Comparison of ENCODE assay signal across 21 cellular contexts in genomic region chr7:140447841-140448240, GRCh38. TPM values are rescaled to one million over a fixed set of nuclear protein-coding genes. Genes with fewer than 3 reads are reported as not detected.
DNase-seq lines count a peak whose midpoint lies in the region; ATAC-seq and TF ChIP-seq lines count a peak whose summit lies in the region.
"Had no signal": no experiment of that assay in that cellular context is flagged by ENCODE, and none has a peak within 500 bp of the region (broad histone marks: within the 10 kb centered on the region; RNA-seq: fewer than 3 reads in every experiment).

No MANE protein-coding gene starts in this region.

- H3K4me3 Mint-ChIP-seq in activated CD4-positive, alpha-beta memory T cell treated with anti-CD3 and anti-CD28 coated beads, Interleukin-2, amount 10 ng/mL, durations not matched to agents 7 days and 5 days, result no peak overlapping the region
- H3K4me3 Mint-ChIP-seq in activated CD4-positive, alpha-beta memory T cell treated with anti-CD3 and anti-CD28 coated beads for 36 hours, result no peak overlapping the region
- H3K4me3 Mint-ChIP-seq in T-helper 2 cell treated with Interferon-gamma antibody and Interleukin-4, amounts not matched to agents 5 μg/mL and 100 μg/mL, for 36 hours, result no peak overlapping the region

- peak overlapping the region; percentile 27 for H3K27ac Mint-ChIP-seq in activated CD4-positive, alpha-beta memory T cell treated with anti-CD3 and anti-CD28 coated beads, Interleukin-2, amount 10 ng/mL, durations not matched to agents 7 days and 5 days
- H3K27ac Mint-ChIP-seq in activated CD4-positive, alpha-beta memory T cell treated with anti-CD3 and anti-CD28 coated beads for 36 hours, result no peak overlapping the region
- peak overlapping the region; percentile 58 for H3K27ac Mint-ChIP-seq in T-helper 2 cell treated with Interferon-gamma antibody and Interleukin-4, amounts not matched to agents 5 μg/mL and 100 μg/mL, for 36 hours

- POLR2A ChIA-PET in activated CD4-positive, alpha-beta memory T cell treated with anti-CD3 and anti-CD28 coated beads, Interleukin-2, amount 10 ng/mL, durations not matched to agents 7 days and 5 days (lab: Charles Lee), result no interaction called here
- POLR2A ChIA-PET in activated CD4-positive, alpha-beta memory T cell treated with anti-CD3 and anti-CD28 coated beads for 36 hours (lab: Charles Lee), result no interaction called here

- peaks cover 18% of the 10 kb centered on the region for H3K4me1 ChIP-seq in iPS-20b (ENCODE audit: insufficient read depth, low read length)
- no peaks in the 10 kb centered on the region for H3K4me1 ChIP-seq in gastrocnemius medialis
- H3K4me1 ChIP-seq: HAP-1 had no signal

- H3K4me3 ChIP-seq in iPS-20b (ENCODE audit: low read length) (no peak overlapping the region), gastrocnemius medialis (no peak overlapping the region)
- H3K4me3 ChIP-seq: HAP-1 had no signal

- peak overlapping the region; percentile 8; the same call in 1 of the 2 replicates for H3K9ac ChIP-seq in iPS-20b (ENCODE audit: low read depth, low read length)

- in situ Hi-C loops in gastrocnemius medialis (cut with MboI; ENCODE audit: low sequenced_read_pairs in 4 of 4), result no loop called here

- ATAC-seq in GM19328 (IDR thresholded peaks at IDR 0.05; ENCODE audit: unreplicated experiment) (no peak), gastrocnemius medialis (no peak)
- ATAC-seq: PC-3 had no signal

- CTCF ChIA-PET in activated CD4-positive, alpha-beta memory T cell treated with anti-CD3 and anti-CD28 coated beads, Interleukin-2, amount 10 ng/mL, durations not matched to agents 7 days and 5 days (lab: Charles Lee), result no interaction called here
- CTCF ChIA-PET in activated CD4-positive, alpha-beta memory T cell treated with anti-CD3 and anti-CD28 coated beads for 36 hours (lab: Charles Lee), result interaction anchor here (1.3 kb wide), 1 partner anchor 8 kb away, joined by 4 read pairs; no protein-coding TSS in a partner anchor

- H3K36me3 ChIP-seq in iPS-20b (ENCODE audit: insufficient read depth, low read depth, low read length) (peaks cover 8% of the 10 kb centered on the region; the same call in 1 of the 2 replicates), gastrocnemius medialis (peaks cover 0 to 6% of the 10 kb centered on the region in 2 donors)
- H3K36me3 ChIP-seq: HAP-1 had no signal

- no peaks in the 10 kb centered on the region for H3K9me3 ChIP-seq in iPS-20b (ENCODE audit: insufficient read depth, low read depth, low read length)
- no peaks in the 10 kb centered on the region for H3K9me3 ChIP-seq in gastrocnemius medialis
- H3K9me3 ChIP-seq: HAP-1 had no signal

- intact Hi-C loops in activated CD4-positive, alpha-beta memory T cell treated with anti-CD3 and anti-CD28 coated beads for 36 hours (cut with micrococcal nuclease), result no loop called here
- intact Hi-C loops in gastrocnemius medialis (cut with DNase I; ENCODE audit: low total_unique reads), result no loop called here

- no peak for TF ChIP-seq CTCF in gastrocnemius medialis (IDR thresholded peaks at IDR 0.05 in 4 of 5, conservative IDR thresholded peaks at IDR 0.05 in 1 of 5)

- H3K9me3 Mint-ChIP-seq in activated CD4-positive, alpha-beta memory T cell treated with anti-CD3 and anti-CD28 coated beads, Interleukin-2, amount 10 ng/mL, durations not matched to agents 7 days and 5 days, result no peaks in the 10 kb centered on the region
- no peaks in the 10 kb centered on the region for H3K9me3 Mint-ChIP-seq in activated CD4-positive, alpha-beta memory T cell treated with anti-CD3 and anti-CD28 coated beads for 36 hours
- H3K9me3 Mint-ChIP-seq in T-helper 2 cell treated with Interferon-gamma antibody and Interleukin-4, amounts not matched to agents 5 μg/mL and 100 μg/mL, for 36 hours, result no peaks in the 10 kb centered on the region
- H3K9me3 Mint-ChIP-seq: CD8-positive, alpha-beta memory T cell had no signal

- no peak for DNase-seq in activated CD4-positive, alpha-beta memory T cell treated with anti-CD3 and anti-CD28 coated beads, Interleukin-2, amount 10 ng/mL, durations not matched to agents 7 days and 5 days
- DNase-seq in activated CD4-positive, alpha-beta memory T cell treated with anti-CD3 and anti-CD28 coated beads for 36 hours, result no peak
- DNase-seq in T-helper 2 cell treated with Interferon-gamma antibody and Interleukin-4, amounts not matched to agents 5 μg/mL and 100 μg/mL, for 36 hours (ENCODE audit: low spot score), result no peak
- DNase-seq in NOMO-1 treated with dmso at 0.1 percent for 144 hours (lab: John Stamatoyannopoulos, UW; ENCODE audit: unreplicated experiment) (no peak), gastrocnemius medialis (no peak), NCI-H69 (lab: John Stamatoyannopoulos, UW) (no peak)
- DNase-seq: CD8-positive, alpha-beta memory T cell; DMS79 treated with DMSO at 0.1 percent for 48 hours; KBM-7; NCI-H1105 treated with DMSO at 0.1 percent for 48 hours; NCI-H1694; NCI-H82; PC-3; SIG-M5 had no signal

- no peaks in the 10 kb centered on the region for H3K27me3 Mint-ChIP-seq in activated CD4-positive, alpha-beta memory T cell treated with anti-CD3 and anti-CD28 coated beads, Interleukin-2, amount 10 ng/mL, durations not matched to agents 7 days and 5 days
- H3K27me3 Mint-ChIP-seq in activated CD4-positive, alpha-beta memory T cell treated with anti-CD3 and anti-CD28 coated beads for 36 hours, result no peaks in the 10 kb centered on the region
- H3K27me3 Mint-ChIP-seq in T-helper 2 cell treated with Interferon-gamma antibody and Interleukin-4, amounts not matched to agents 5 μg/mL and 100 μg/mL, for 36 hours (ENCODE audit: low read depth), result no peaks in the 10 kb centered on the region
- H3K27me3 Mint-ChIP-seq: CD8-positive, alpha-beta memory T cell had no signal

- H3K27ac ChIP-seq in iPS-20b (ENCODE audit: low read length) (peak overlapping the region; percentile 88), gastrocnemius medialis (no peak overlapping the region)
- H3K27ac ChIP-seq: 22Rv1, RWPE1 had no signal

- H3K36me3 Mint-ChIP-seq in activated CD4-positive, alpha-beta memory T cell treated with anti-CD3 and anti-CD28 coated beads, Interleukin-2, amount 10 ng/mL, durations not matched to agents 7 days and 5 days (ENCODE audit: low read depth), result peaks cover 9% of the 10 kb centered on the region
- peaks cover 3% of the 10 kb centered on the region for H3K36me3 Mint-ChIP-seq in activated CD4-positive, alpha-beta memory T cell treated with anti-CD3 and anti-CD28 coated beads for 36 hours
- peaks cover 8% of the 10 kb centered on the region for H3K36me3 Mint-ChIP-seq in T-helper 2 cell treated with Interferon-gamma antibody and Interleukin-4, amounts not matched to agents 5 μg/mL and 100 μg/mL, for 36 hours (ENCODE audit: low read depth)

- peaks cover 42% of the 10 kb centered on the region for H3K4me1 Mint-ChIP-seq in activated CD4-positive, alpha-beta memory T cell treated with anti-CD3 and anti-CD28 coated beads, Interleukin-2, amount 10 ng/mL, durations not matched to agents 7 days and 5 days
- H3K4me1 Mint-ChIP-seq in activated CD4-positive, alpha-beta memory T cell treated with anti-CD3 and anti-CD28 coated beads for 36 hours (ENCODE audit: low read depth), result peaks cover 35% of the 10 kb centered on the region
- H3K4me1 Mint-ChIP-seq in T-helper 2 cell treated with Interferon-gamma antibody and Interleukin-4, amounts not matched to agents 5 μg/mL and 100 μg/mL, for 36 hours (ENCODE audit: low read depth), result peaks cover 45% of the 10 kb centered on the region

- H3K27me3 ChIP-seq in iPS-20b (ENCODE audit: insufficient read depth, low read length) (no peaks in the 10 kb centered on the region), gastrocnemius medialis (no peaks in the 10 kb centered on the region)

- TF ChIP-seq POLR2A in gastrocnemius medialis (IDR thresholded peaks at IDR 0.05), result no peak

RNA-seq across cellular contexts. Expression of gene MKRN1, which starts 31.5 kb away (rescaled TPM):
- total RNA-seq in activated CD4-positive, alpha-beta memory T cell treated with anti-CD3 and anti-CD28 coated beads, Interleukin-2, amount 10 ng/mL, durations not matched to agents 7 days and 5 days, result 100 to 1,000 TPM; 119 to 122 TPM
- 100 to 1,000 TPM; 104 to 106 TPM for total RNA-seq in activated CD4-positive, alpha-beta memory T cell treated with anti-CD3 and anti-CD28 coated beads for 36 hours
- 10 to 100 TPM; 38.0 to 90.4 (median 64.7) TPM for total RNA-seq in gastrocnemius medialis

RNA-seq across cellular contexts. Expression of gene RAB19, which starts 44.0 kb away (rescaled TPM):
- total RNA-seq in activated CD4-positive, alpha-beta memory T cell treated with anti-CD3 and anti-CD28 coated beads, Interleukin-2, amount 10 ng/mL, durations not matched to agents 7 days and 5 days, result 1 to 10 TPM; 4.3 to 4.8 TPM
- total RNA-seq in activated CD4-positive, alpha-beta memory T cell treated with anti-CD3 and anti-CD28 coated beads for 36 hours, result 10 to 100 TPM; 13.3 to 14.5 TPM
- not detected for total RNA-seq in gastrocnemius medialis
- total RNA-seq: G401, NCI-H460 had no signal

RNA-seq across cellular contexts. Expression of gene SLC37A3, which starts 49.5 kb away (rescaled TPM):
- total RNA-seq in activated CD4-positive, alpha-beta memory T cell treated with anti-CD3 and anti-CD28 coated beads, Interleukin-2, amount 10 ng/mL, durations not matched to agents 7 days and 5 days, result 10 to 100 TPM; 28.8 to 30.7 TPM
- total RNA-seq in activated CD4-positive, alpha-beta memory T cell treated with anti-CD3 and anti-CD28 coated beads for 36 hours, result 10 to 100 TPM; 74.5 to 74.7 TPM
- 10 to 100 TPM; 13.4 to 36.8 (median 18.0) TPM for total RNA-seq in gastrocnemius medialis

Comparison
In these comparisons a context has a peak if more than half of its experiments do, and no peak if none do; other contexts are left out.
1. RNA of gene RAB19, which starts 44.0 kb away (total RNA-seq): 13.3 to 14.5 TPM in activated CD4-positive, alpha-beta memory T cell treated with anti-CD3 and anti-CD28 coated beads for 36 hours and 4.3 to 4.8 TPM in activated CD4-positive, alpha-beta memory T cell treated with anti-CD3 and anti-CD28 coated beads, Interleukin-2, amount 10 ng/mL, durations not matched to agents 7 days and 5 days; not detected in gastrocnemius medialis; every median in the first group is over 4 times any median in the second.